1 cellular context compared by ENCODE assay signal in the genomic region with DNA sequence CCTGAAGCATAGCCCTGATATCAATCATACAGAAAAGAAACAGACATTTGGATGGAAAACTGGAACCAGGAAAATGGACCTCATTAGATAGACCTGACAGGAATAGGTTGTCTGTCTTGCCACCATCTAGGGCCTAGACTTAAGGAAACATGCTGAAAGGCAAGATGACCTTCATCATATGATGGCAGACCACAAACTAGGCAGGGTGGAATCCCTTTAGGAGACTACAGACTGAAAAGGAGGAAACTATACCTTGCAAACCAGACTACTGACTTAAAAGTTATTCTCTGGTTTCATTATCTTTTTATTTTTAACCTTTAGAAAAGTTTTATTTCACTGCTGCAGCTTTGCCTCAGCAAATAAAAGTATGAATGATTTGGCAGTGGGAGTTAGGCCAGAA.
TF ChIP-seq lines count a peak whose summit lies in the region.

No MANE protein-coding gene starts in this region.

TF ChIP-seq in IMR-90, 13 proteins besides CTCF, POLR2A, EP300 and RAD21:
- TF ChIP-seq USF2 (IDR thresholded peaks at IDR 0.05; ENCODE audit: low read depth, low read length) (no peak), FOS (IDR thresholded peaks at IDR 0.05; ENCODE audit: low read depth, low read length) (no peak), CEBPB (IDR thresholded peaks at IDR 0.05; ENCODE audit: low read depth, low read length) (no peak), MAZ (IDR thresholded peaks at IDR 0.05; ENCODE audit: borderline replicate concordance, low read depth, low read length) (no peak), BHLHE40 (IDR thresholded peaks at IDR 0.05; ENCODE audit: low read depth, low read length) (no peak), SMC3 (IDR thresholded peaks at IDR 0.05; ENCODE audit: low read depth, low read length) (no peak), MAFK (IDR thresholded peaks at IDR 0.05; ENCODE audit: low read depth, low read length) (no peak), MXI1 (IDR thresholded peaks at IDR 0.05; ENCODE audit: borderline replicate concordance, low read depth, low read length) (no peak), NFE2L2 (IDR thresholded peaks at IDR 0.05; ENCODE audit: low read depth, low read length) (no peak), RCOR1 (IDR thresholded peaks at IDR 0.05; ENCODE audit: insufficient replicate concordance, low read length) (no peak), ELK1 (IDR thresholded peaks at IDR 0.05; ENCODE audit: borderline replicate concordance, low read depth, low read length) (no peak), CHD1 (IDR thresholded peaks at IDR 0.05; ENCODE audit: low read depth, low read length) (no peak), RFX5 (IDR thresholded peaks at IDR 0.05; ENCODE audit: low read depth, low read length) (no peak)
